Comparison of ENCODE assay signal across 14 cellular contexts in genomic region chr21:44437371-44437695, GRCh38. TPM values are rescaled to one million over a fixed set of nuclear protein-coding genes. Genes with fewer than 3 reads are reported as not detected.
DNase-seq lines count a peak whose midpoint lies in the region; ATAC-seq and TF ChIP-seq lines count a peak whose summit lies in the region.
"Had no signal": no experiment of that assay in that cellular context is flagged by ENCODE, and none has a peak within 500 bp of the region (broad histone marks: within the 10 kb centered on the region; RNA-seq: fewer than 3 reads in every experiment).

No MANE protein-coding gene starts in this region.

- intact Hi-C loops in Right ventricle myocardium inferior (cut with DNase I) (loop anchor here (5.0 kb wide), 1 partner anchor 100 kb away; the partner anchor contains the start of gene CFAP410), Right ventricle myocardium superior (cut with DNase I) (no loop called here), vagina (cut with DNase I) (no loop called here)

- H3K36me3 ChIP-seq in endodermal cell (ENCODE audit: control insufficient read depth, insufficient read depth, low read length): no peaks in the 10 kb centered on the region
- no peaks in the 10 kb centered on the region for H3K36me3 ChIP-seq in mesendoderm (ENCODE audit: control insufficient read depth, insufficient read depth, low read length)
- no peaks in the 10 kb centered on the region for H3K36me3 ChIP-seq in stomach smooth muscle (ENCODE audit: control insufficient read depth in 2 of 2, insufficient read depth in 2 of 2, low read length in 2 of 2)
- no peaks in the 10 kb centered on the region for H3K36me3 ChIP-seq in vagina

- no peaks in the 10 kb centered on the region for H3K4me1 Mint-ChIP-seq in endodermal cell
- H3K4me1 Mint-ChIP-seq: GM23338 had no signal

- H2BK120ac ChIP-seq in mesendoderm (ENCODE audit: low read depth, low read length): no peak overlapping the region

- peak overlapping the region; percentile 3 for H3K56ac ChIP-seq in mesendoderm (ENCODE audit: low read length)

- no peak overlapping the region for H3K18ac ChIP-seq in mesendoderm (ENCODE audit: low read length)

- no peaks in the 10 kb centered on the region for H3K27me3 Mint-ChIP-seq in endodermal cell (ENCODE audit: insufficient read depth)
- H3K27me3 Mint-ChIP-seq: CD4-positive, alpha-beta T cell had no signal

- no peak overlapping the region for H2BK15ac ChIP-seq in mesendoderm (replicated peaks; ENCODE audit: low read depth)

- H3K4me3 ChIP-seq in endodermal cell (ENCODE audit: low read length) (no peak overlapping the region), mesendoderm (ENCODE audit: low read length) (no peak overlapping the region), stomach smooth muscle (ENCODE audit: low read length in 2 of 2) (no peak overlapping the region), vagina (no peak overlapping the region)
- H3K4me3 ChIP-seq: GM23338 had no signal

- no peak overlapping the region for H3K27ac Mint-ChIP-seq in endodermal cell
- H3K27ac Mint-ChIP-seq: CD4-positive, alpha-beta T cell; GM23338 had no signal

- 80 to 89% methylated on average over 2 to 5 of the region's 5 CpGs for WGBS in endodermal cell (ENCODE audit: insufficient coverage in 1 of 2, insufficient read length in 1 of 2), 2 experiments
- no CpG with 5 or more reads among the region's 5 CpGs for WGBS in mesendoderm (ENCODE audit: extremely low coverage, insufficient coverage, low lambda C conversion rate)

- no peak for TF ChIP-seq POLR2A in vagina (IDR thresholded peaks at IDR 0.05)

- no peak overlapping the region for H2BK5ac ChIP-seq in mesendoderm (ENCODE audit: low read length)

- no peak overlapping the region for H4K8ac ChIP-seq in mesendoderm (ENCODE audit: low read depth, low read length)

- no peak overlapping the region for H3K4me3 Mint-ChIP-seq in endodermal cell
- H3K4me3 Mint-ChIP-seq: CD4-positive, alpha-beta T cell; GM23338 had no signal

- H3K4ac ChIP-seq in mesendoderm (ENCODE audit: low read depth, low read length): no peak overlapping the region

- no peaks in the 10 kb centered on the region for H3K79me2 ChIP-seq in mesendoderm (ENCODE audit: control insufficient read depth, insufficient read depth, low read length)

- TF ChIP-seq CTCF in endodermal cell (conservative IDR thresholded peaks at IDR 0.05) (no peak), vagina (IDR thresholded peaks at IDR 0.05) (no peak)

- no peaks in the 10 kb centered on the region for H3K9me3 Mint-ChIP-seq in endodermal cell
- H3K9me3 Mint-ChIP-seq: CD4-positive, alpha-beta T cell; GM23338 had no signal

- H3K4me2 ChIP-seq in mesendoderm (ENCODE audit: low read length): no peak overlapping the region
- H3K4me2 ChIP-seq: GM23338 had no signal

- H3K9me3 ChIP-seq in endodermal cell (ENCODE audit: control insufficient read depth, low read length) (no peaks in the 10 kb centered on the region), stomach smooth muscle (ENCODE audit: control insufficient read depth in 2 of 2, low read length in 2 of 2) (no peaks in the 10 kb centered on the region), vagina (no peaks in the 10 kb centered on the region)

- H3K27ac ChIP-seq in endodermal cell (ENCODE audit: low read depth, low read length) (no peak overlapping the region), mesendoderm (ENCODE audit: low read depth, low read length) (no peak overlapping the region), stomach smooth muscle (ENCODE audit: low read length) (peak overlapping the region; percentile 92), vagina (no peak overlapping the region)

- DNase-seq in Right ventricle myocardium inferior (ENCODE audit: missing footprints) (peak; percentile 27), Right ventricle myocardium superior (no peak), endodermal cell (peak; percentile 37), mesendoderm (no peak), DMS 273 treated with DMSO at 0.1 percent for 48 hours (lab: John Stamatoyannopoulos, UW) (no peak), vagina (ENCODE audit: extremely low spot score in 2 of 2) (no peak)
- no peak for DNase-seq in activated effector memory CD4-positive, alpha-beta T cell treated with Interleukin-2 at 50 U/mL for 16 hours
- DNase-seq: 8988T; C1 segment of cervical spinal cord; Calu3; CD4-positive, alpha-beta T cell; DMS79 had no signal

- no peak overlapping the region for H4K5ac ChIP-seq in mesendoderm (ENCODE audit: low read length)

- no peaks in the 10 kb centered on the region for H3K79me1 ChIP-seq in mesendoderm (ENCODE audit: low read length)

- H3K36me3 Mint-ChIP-seq in endodermal cell (ENCODE audit: low read depth): no peaks in the 10 kb centered on the region

- H3K23ac ChIP-seq in mesendoderm (ENCODE audit: low read length): no peak overlapping the region

- H3K4me1 ChIP-seq in endodermal cell (ENCODE audit: control insufficient read depth, insufficient read depth, low read length) (no peaks in the 10 kb centered on the region), mesendoderm (ENCODE audit: control insufficient read depth, low read depth, low read length) (no peaks in the 10 kb centered on the region), stomach smooth muscle (ENCODE audit: control insufficient read depth, insufficient read depth, low read length) (peaks cover 35% of the 10 kb centered on the region), vagina (no peaks in the 10 kb centered on the region)

- ATAC-seq in Right ventricle myocardium inferior: no peak
- no peak for ATAC-seq in Right ventricle myocardium superior (ENCODE audit: poor library complexity)
- ATAC-seq: GM23338 had no signal

- H3K27me3 ChIP-seq in endodermal cell (ENCODE audit: control insufficient read depth, insufficient read depth, low read length, poor library complexity, severe bottlenecking) (no peaks in the 10 kb centered on the region), mesendoderm (ENCODE audit: insufficient read depth, low read length, poor library complexity) (no peaks in the 10 kb centered on the region), stomach smooth muscle (ENCODE audit: control insufficient read depth in 1 of 2, insufficient read depth in 2 of 2, low read length in 2 of 2) (no peaks in the 10 kb centered on the region), vagina (no peaks in the 10 kb centered on the region)

- H2AK5ac ChIP-seq in mesendoderm (ENCODE audit: low read length): no peak overlapping the region

- H3K9ac ChIP-seq in endodermal cell (ENCODE audit: extremely low read depth, low read length, poor library complexity, severe bottlenecking): no peak overlapping the region
- no peak overlapping the region for H3K9ac ChIP-seq in mesendoderm (ENCODE audit: low read length)
- H3K9ac ChIP-seq in stomach smooth muscle (ENCODE audit: low read length in 2 of 2): peak overlapping the region in 1 of 2 donors; percentile 36

RNA-seq across cellular contexts. Expression of gene LRRC3, which starts 18.0 kb away (rescaled TPM):
- total RNA-seq in Right ventricle myocardium inferior (3.3 TPM), Right ventricle myocardium superior (2.7 TPM), endodermal cell (10 to 100 TPM; 14.1 to 16.5 TPM), vagina (2.5 TPM)
- 13.7 TPM for polyA plus RNA-seq in endodermal cell (2013, experiment 1 of 2)
- polyA plus RNA-seq in endodermal cell (2013, experiment 2 of 2): 14.0 TPM
- 6.9 TPM for polyA plus RNA-seq in mesendoderm (2013, experiment 1 of 2)
- polyA plus RNA-seq in mesendoderm (2013, experiment 2 of 2): 7.0 TPM

Comparison
In these comparisons a context has a peak if more than half of its experiments do, and no peak if none do; other contexts are left out.
1. DNase-seq: peak in Right ventricle myocardium inferior (single experiment) and endodermal cell (single experiment); none in Right ventricle myocardium superior (single experiment), mesendoderm (single experiment), activated effector memory CD4-positive, alpha-beta T cell treated with Interleukin-2 at 50 U/mL for 16 hours (single experiment), DMS 273 treated with DMSO at 0.1 percent for 48 hours (single experiment) and vagina (0 of 2).